In the genomic region with DNA sequence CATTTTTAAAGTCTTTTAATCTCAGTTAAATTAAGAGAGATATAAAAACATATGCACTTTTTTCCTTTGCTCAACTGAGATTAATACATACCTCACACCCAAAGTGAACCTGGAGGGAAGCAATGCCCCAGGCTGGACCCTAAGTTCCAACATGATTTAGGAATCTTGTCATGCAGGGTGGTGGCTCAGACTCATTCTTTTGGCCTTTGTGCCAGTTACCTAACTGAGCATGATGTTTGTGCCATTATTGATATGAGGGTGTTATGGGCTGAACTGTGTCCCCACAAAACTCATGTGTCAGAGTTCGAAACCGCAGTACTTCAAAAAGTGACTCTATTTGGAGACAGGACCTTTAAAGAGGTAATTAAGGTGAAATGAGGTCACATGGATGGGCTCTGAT, we compare ENCODE assay signal across 24 cellular contexts.
"Had no signal": no experiment of that assay in that cellular context is flagged by ENCODE, and none has a peak within 500 bp of the region (broad histone marks: within the 10 kb centered on the region; RNA-seq: fewer than 3 reads in every experiment).

No MANE protein-coding gene starts in this region.

- ATAC-seq: gastroesophageal sphincter; left cardiac atrium; left lung; naive thymus-derived CD4-positive, alpha-beta T cell; right lobe of liver; stimulated activated naive CD8-positive, alpha-beta T cell treated with anti-CD3 and anti-CD28 coated beads, Interleukin-15, amount 100 ng/mL, for 72 hours had no signal

- H3K27me3 ChIP-seq: colonic mucosa, gastroesophageal sphincter, heart left ventricle, hepatocyte, left lung, neural progenitor cell, right lobe of liver, thyroid gland had no signal

- DNase-seq: colonic mucosa; effector CD8-positive, alpha-beta T cell; foreskin fibroblast; heart left ventricle; left cardiac atrium; left lung; mesendoderm; midbrain; naive thymus-derived CD4-positive, alpha-beta T cell; right lobe of liver; small intestine; stimulated activated CD4-positive, alpha-beta T cell treated with anti-CD3 and anti-CD28 coated beads, Interleukin-15, amount 100 ng/mL, for 24 hours; stimulated activated CD4-positive, alpha-beta T cell treated with anti-CD3 and anti-CD28 coated beads, Interleukin-2, amount 100 ng/mL, for 48 hours; stimulated activated naive CD4-positive, alpha-beta T cell; stimulated activated naive CD8-positive, alpha-beta T cell treated with anti-CD3 and anti-CD28 coated beads, Interleukin-15, amount 100 ng/mL, for 72 hours; thyroid gland had no signal

- H3K4me1 ChIP-seq: colonic mucosa, gastroesophageal sphincter, left lung, parathyroid adenoma, right lobe of liver, thyroid gland had no signal

- H3K79me2 ChIP-seq: hepatocyte, parathyroid adenoma had no signal

- H3K9me3 Mint-ChIP-seq: dendritic cell treated with granulocyte-macrophage colony-stimulating factor and Interleukin-4, amounts not matched to agents 40 ng/mL and 50 ng/mL, for 4 days; nephron; neural progenitor cell; stimulated activated naive CD8-positive, alpha-beta T cell treated with anti-CD3 and anti-CD28 coated beads, Interleukin-15, amount 100 ng/mL, for 72 hours had no signal

- H3K36me3 Mint-ChIP-seq: naive thymus-derived CD4-positive, alpha-beta T cell; neural progenitor cell; type B pancreatic cell had no signal

- H3K4me3 Mint-ChIP-seq: dendritic cell treated with granulocyte-macrophage colony-stimulating factor and Interleukin-4, amounts not matched to agents 40 ng/mL and 50 ng/mL, for 4 days; naive thymus-derived CD4-positive, alpha-beta T cell; nephron; neural progenitor cell; stimulated activated naive CD8-positive, alpha-beta T cell treated with anti-CD3 and anti-CD28 coated beads, Interleukin-15, amount 100 ng/mL, for 72 hours; type B pancreatic cell had no signal

- H3K27ac ChIP-seq: colonic mucosa, gastroesophageal sphincter, heart left ventricle, hepatocyte, left lung, neural progenitor cell, parathyroid adenoma, right lobe of liver, thyroid gland had no signal

- H3K4me1 Mint-ChIP-seq: naive thymus-derived CD4-positive, alpha-beta T cell; stimulated activated naive CD8-positive, alpha-beta T cell treated with anti-CD3 and anti-CD28 coated beads, Interleukin-15, amount 100 ng/mL, for 72 hours had no signal

- H3K27me3 Mint-ChIP-seq: dendritic cell treated with granulocyte-macrophage colony-stimulating factor and Interleukin-4, amounts not matched to agents 40 ng/mL and 50 ng/mL, for 4 days; progenitor cell of endocrine pancreas; stimulated activated naive CD8-positive, alpha-beta T cell treated with anti-CD3 and anti-CD28 coated beads, Interleukin-15, amount 100 ng/mL, for 72 hours; type B pancreatic cell had no signal

- H3K27ac Mint-ChIP-seq: dendritic cell treated with granulocyte-macrophage colony-stimulating factor and Interleukin-4, amounts not matched to agents 40 ng/mL and 50 ng/mL, for 4 days; nephron; neural progenitor cell; progenitor cell of endocrine pancreas; stimulated activated naive CD8-positive, alpha-beta T cell treated with anti-CD3 and anti-CD28 coated beads, Interleukin-15, amount 100 ng/mL, for 72 hours; type B pancreatic cell had no signal

- H3K9me3 ChIP-seq: colonic mucosa, gastroesophageal sphincter, heart left ventricle, left lung, right lobe of liver, thyroid gland had no signal

- H3K4me2 ChIP-seq: hepatocyte, neural progenitor cell had no signal

- H3K4me3 ChIP-seq: colonic mucosa, gastroesophageal sphincter, heart left ventricle, hepatocyte, left lung, neural progenitor cell, right lobe of liver, thyroid gland had no signal

- H2AFZ ChIP-seq: hepatocyte, neural progenitor cell, parathyroid adenoma had no signal

- H3K9ac ChIP-seq: neural progenitor cell, parathyroid adenoma had no signal

- H3K36me3 ChIP-seq: colonic mucosa, left lung, neural progenitor cell, right lobe of liver, thyroid gland had no signal
